8 cellular contexts compared by ENCODE assay signal in genomic region chr21:37758997-37759396, GRCh38.
DNase-seq lines count a peak whose midpoint lies in the region; ATAC-seq and TF ChIP-seq lines count a peak whose summit lies in the region.

No MANE protein-coding gene starts in this region.

- ATAC-seq in HG02571 (IDR thresholded peaks at IDR 0.05; ENCODE audit: unreplicated experiment) (no peak), HG03432 (IDR thresholded peaks at IDR 0.05; ENCODE audit: unreplicated experiment) (no peak)

- H3K9me3 Mint-ChIP-seq in osteocyte (ENCODE audit: unreplicated experiment), result no peaks in the 10 kb centered on the region

- DNase-seq in AG09309 (ENCODE audit: low read depth) (no peak), GM19238 (ENCODE audit: insufficient read length, low spot score) (peak; percentile 16), NCI-H748 (lab: John Stamatoyannopoulos, UW; ENCODE audit: unreplicated experiment) (peak; percentile 70), cerebellum (ENCODE audit: low spot score) (peak; percentile 15), osteocyte (ENCODE audit: extremely low spot score, unreplicated experiment) (peak; percentile 90), NCI-H345 (lab: John Stamatoyannopoulos, UW) (no peak)

- no peak overlapping the region for H3K4me3 ChIP-seq in AG09309 (ENCODE audit: control insufficient read depth, low read depth, low read length)

- H3K27ac Mint-ChIP-seq in osteocyte (ENCODE audit: unreplicated experiment), result no peak overlapping the region

- peaks cover 17% of the 10 kb centered on the region for H3K4me1 Mint-ChIP-seq in osteocyte (ENCODE audit: unreplicated experiment)

- H3K36me3 Mint-ChIP-seq in osteocyte (ENCODE audit: unreplicated experiment), result no peaks in the 10 kb centered on the region

- TF ChIP-seq CTCF in AG09309 (IDR thresholded peaks at IDR 0.05; ENCODE audit: control insufficient read depth, insufficient read depth, low read depth, low read length, missing control alignments) (peak; percentile 84), osteocyte (IDR thresholded peaks at IDR 0.05) (peak; percentile 76)

- H3K27me3 Mint-ChIP-seq in osteocyte (ENCODE audit: unreplicated experiment), result no peaks in the 10 kb centered on the region

- H3K4me3 Mint-ChIP-seq in osteocyte (ENCODE audit: unreplicated experiment), result no peak overlapping the region

Comparison
In these comparisons a context has a peak if more than half of its experiments do, and no peak if none do; other contexts are left out.
1. DNase-seq: peak in GM19238 (single experiment), NCI-H748 (single experiment), cerebellum (single experiment) and osteocyte (single experiment); none in AG09309 (single experiment) and NCI-H345 (single experiment).